Comparison of ENCODE assay signal across 9 cellular contexts in the genomic region with DNA sequence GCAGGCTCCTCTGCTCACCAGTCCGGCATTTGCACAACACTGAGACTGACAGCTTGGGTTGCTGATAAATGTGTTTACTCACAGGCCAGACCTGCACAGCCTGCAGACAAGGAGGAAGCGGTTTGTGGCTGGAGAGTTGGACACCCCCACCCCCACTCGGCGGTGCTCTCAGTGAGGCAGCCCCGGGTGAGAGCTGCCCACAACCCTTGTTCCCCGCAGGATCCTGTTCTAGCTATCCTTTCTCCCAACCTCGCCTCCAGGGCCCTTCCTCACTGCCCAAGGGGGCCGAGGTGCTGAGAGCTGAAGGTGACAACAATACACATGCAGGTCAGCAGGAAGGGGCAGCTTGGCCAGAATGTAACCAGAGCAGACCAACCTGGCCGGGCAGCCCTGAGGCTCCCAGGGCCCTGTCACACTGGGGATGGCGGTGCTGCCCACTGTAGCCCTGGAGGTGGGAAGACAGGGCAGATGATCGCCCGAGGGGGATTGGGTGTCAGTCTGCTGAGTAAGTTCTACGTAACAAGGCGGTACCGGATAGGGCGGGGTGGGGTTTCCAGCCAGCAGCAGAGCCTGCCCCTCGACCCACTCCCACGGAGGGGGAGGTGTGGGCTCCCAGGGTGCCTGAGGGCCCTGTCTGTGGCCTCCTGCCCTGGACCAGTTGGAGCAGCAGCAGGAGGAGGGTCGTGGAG. TPM values are rescaled to one million over a fixed set of nuclear protein-coding genes. Genes with fewer than 3 reads are reported as not detected.
DNase-seq lines count a peak whose midpoint lies in the region; ATAC-seq and TF ChIP-seq lines count a peak whose summit lies in the region.
"Had no signal": no experiment of that assay in that cellular context is flagged by ENCODE, and none has a peak within 500 bp of the region (broad histone marks: within the 10 kb centered on the region; RNA-seq: fewer than 3 reads in every experiment).

No MANE protein-coding gene starts in this region.

- H3K36me3 ChIP-seq in mucosa of rectum (ENCODE audit: control insufficient read depth in 2 of 2, insufficient read depth in 2 of 2, low read length in 2 of 2) = peaks cover 31 to 33% of the 10 kb centered on the region in 2 donors

- H3K27ac ChIP-seq in mucosa of rectum (ENCODE audit: low read depth in 2 of 2, low read length in 2 of 2) = peak overlapping the region; percentile 17 to 71

- WGBS in lower leg skin, 2 donors = 59 to 60% methylated on average over 17 to 19 of the region's 19 CpGs

- H3K27me3 ChIP-seq in mucosa of rectum (ENCODE audit: control insufficient read depth in 2 of 2, insufficient read depth in 2 of 2, low read length in 2 of 2) = peaks cover 0 to 10% of the 10 kb centered on the region in 2 donors

- in situ Hi-C loops in T47D (cut with HindIII; ENCODE audit: low pct_unique_long_range_greater_than_20kb, low sequenced_read_pairs) = no loop called here

- TF ChIP-seq POLR2A in lower leg skin (IDR thresholded peaks at IDR 0.05) = no peak

- peak; percentile 64 for DNase-seq in activated naive CD4-positive, alpha-beta T cell treated with Interleukin-2 at 50 U/mL for 16 hours
- no peak for DNase-seq in activated naive CD4-positive, alpha-beta T cell (lab: John Stamatoyannopoulos, UW)
- DNase-seq in SKM-1 treated with dmso at 0.1 percent for 144 hours (lab: John Stamatoyannopoulos, UW; ENCODE audit: unreplicated experiment) (peak; percentile 93), T47D (ENCODE audit: low read depth in 1 of 2, low spot score in 1 of 2) (peak; percentile 42 to 52), lower leg skin (ENCODE audit: low spot score in 2 of 2) (no peak), COR-L47 (lab: John Stamatoyannopoulos, UW) (no peak)

- intact Hi-C loops in lower leg skin (cut with DNase I; ENCODE audit: low total_unique reads) = no loop called here

- H3K4me3 ChIP-seq in mucosa of rectum (ENCODE audit: low read length in 2 of 2) (no peak overlapping the region), lower leg skin (ENCODE audit: low read depth, poor library complexity, severe bottlenecking) (no peak overlapping the region)

- H3K9ac ChIP-seq in mucosa of rectum (ENCODE audit: low read depth in 1 of 2, low read length in 2 of 2) = no peak overlapping the region

- peak; percentile 38 for ATAC-seq in HG03108 (IDR thresholded peaks at IDR 0.05; ENCODE audit: unreplicated experiment)

- no peaks in the 10 kb centered on the region for H3K9me3 ChIP-seq in mucosa of rectum (ENCODE audit: control insufficient read depth in 2 of 2, low read length in 2 of 2)

- no peak for TF ChIP-seq CTCF in lower leg skin (IDR thresholded peaks at IDR 0.05)

- peaks cover 3 to 12% of the 10 kb centered on the region in 2 donors for H3K4me1 ChIP-seq in mucosa of rectum (ENCODE audit: control insufficient read depth in 2 of 2, insufficient read depth in 2 of 2, low read length in 2 of 2)

RNA-seq across cellular contexts. Expression of a gene that starts 2.1 kb away (rescaled TPM):
- total RNA-seq in lower leg skin = 1 to 10 TPM; 3.3 to 5.9 (median 4.6) TPM

RNA-seq across cellular contexts. Expression of a gene that starts 30.0 kb away (rescaled TPM):
- total RNA-seq in lower leg skin = 10 to 100 TPM; 41.1 to 75.7 (median 43.5) TPM

RNA-seq across cellular contexts. Expression of a gene that starts 30.0 kb away (rescaled TPM):
- total RNA-seq in lower leg skin = 10 to 100 TPM; 15.8 to 30.3 (median 22.0) TPM

RNA-seq across cellular contexts. Expression of a gene that starts 41.1 kb away (rescaled TPM):
- total RNA-seq in lower leg skin = under 1 TPM in 2 of 4 donors, not detected in 2; 0.42 to 0.65 TPM
- total RNA-seq: activated naive CD4-positive, alpha-beta T cell treated with anti-CD3 and anti-CD28 coated beads, Interleukin-2, amount 50 U/mL, for 72 hours had no signal

RNA-seq across cellular contexts. Expression of a gene that starts 48.7 kb away (rescaled TPM):
- not detected for total RNA-seq in lower leg skin
- total RNA-seq: activated naive CD4-positive, alpha-beta T cell treated with anti-CD3 and anti-CD28 coated beads, Interleukin-2, amount 50 U/mL, for 72 hours had no signal

Comparison
In these comparisons a context has a peak if more than half of its experiments do, and no peak if none do; other contexts are left out.
1. DNase-seq: peak in activated naive CD4-positive, alpha-beta T cell treated with Interleukin-2 at 50 U/mL for 16 hours (single experiment), SKM-1 treated with dmso at 0.1 percent for 144 hours (single experiment) and T47D (2 of 2); none in activated naive CD4-positive, alpha-beta T cell (0 of 4), lower leg skin (0 of 2) and COR-L47 (single experiment).